Comparison of ENCODE assay signal across 8 cellular contexts in genomic region chr10:68074404-68074774, GRCh38. TPM values are rescaled to one million over a fixed set of nuclear protein-coding genes. Genes with fewer than 3 reads are reported as not detected.
DNase-seq lines count a peak whose midpoint lies in the region; ATAC-seq and TF ChIP-seq lines count a peak whose summit lies in the region.

No MANE protein-coding gene starts in this region.

- H3K27me3 ChIP-seq in AG04450 (ENCODE audit: control insufficient read depth, insufficient read depth, low read length), result no peaks in the 10 kb centered on the region
- no peaks in the 10 kb centered on the region for H3K27me3 ChIP-seq in adrenal gland
- H3K27me3 ChIP-seq in thoracic aorta (replicated peaks; ENCODE audit: insufficient read depth), result no peaks in the 10 kb centered on the region

- TF ChIP-seq CTCF in AG04450 (IDR thresholded peaks at IDR 0.05; ENCODE audit: low read depth, low read length) (no peak), adrenal gland (IDR thresholded peaks at IDR 0.05) (no peak), thoracic aorta (IDR thresholded peaks at IDR 0.05) (no peak)

- WGBS in adrenal gland, 4 donors, result 0 to 1% (median 0%) methylated on average over 10 to 20 of the region's 20 CpGs

- DNase-seq in AG04450 (ENCODE audit: low read depth, low spot score), result no peak
- DNase-seq in adrenal gland, result peak in 1 of 7 donors; percentile 63
- DNase-seq in left colon, result no peak
- DNase-seq in thoracic aorta (ENCODE audit: low spot score), result no peak
- no peak for DNase-seq in dedifferentiated amniotic fluid mesenchymal stem cell (ENCODE audit: extremely low spot score)
- no peak for DNase-seq in glomerular visceral epithelial cell (ENCODE audit: extremely low spot score)
- DNase-seq in HCEC 1CT, result no peak

- peaks cover 22 to 39% of the 10 kb centered on the region in 2 donors for H3K4me1 ChIP-seq in adrenal gland (replicated peaks in 1 of 2)
- H3K4me1 ChIP-seq in thoracic aorta (ENCODE audit: control insufficient read depth in 1 of 2, low read depth in 2 of 2), result peaks cover 28 to 36% of the 10 kb centered on the region in 2 donors

- H3K36me3 ChIP-seq in adrenal gland (replicated peaks in 1 of 2), result peaks cover 0 to 11% of the 10 kb centered on the region in 2 donors
- no peaks in the 10 kb centered on the region for H3K36me3 ChIP-seq in thoracic aorta

- ATAC-seq in HG03064 (IDR thresholded peaks at IDR 0.05; ENCODE audit: low read depth, unreplicated experiment), result peak; percentile 28
- ATAC-seq in left colon, result peak; percentile 58
- no peak for ATAC-seq in thoracic aorta (ENCODE audit: insufficient number of reproducible peaks, low FRiP score, low read depth)

- intact Hi-C loops in adrenal gland (cut with DNase I), result no loop called here
- intact Hi-C loops in left colon (cut with DNase I, micrococcal nuclease), result no loop called here

- peaks cover 4% of the 10 kb centered on the region; the same call in 1 of the 2 replicates for H3K9me3 ChIP-seq in AG04450 (ENCODE audit: control insufficient read depth, insufficient read depth, low read length)
- no peaks in the 10 kb centered on the region for H3K9me3 ChIP-seq in adrenal gland (replicated peaks in 1 of 3)
- no peaks in the 10 kb centered on the region for H3K9me3 ChIP-seq in thoracic aorta

- H3K27ac ChIP-seq in AG04450 (ENCODE audit: low read depth, low read length) (peak overlapping the region; percentile 97), adrenal gland (peak overlapping the region; percentile 98 to 100 (median 99)), thoracic aorta (peak overlapping the region; percentile 94 to 99)

- TF ChIP-seq POLR2A in adrenal gland (IDR thresholded peaks at IDR 0.05), result no peak

- CTCF ChIA-PET in AG04450 (lab: Charles Lee), result no interaction called here

- H3K4me3 ChIP-seq in AG04450 (ENCODE audit: low read depth, low read length) (peak overlapping the region; percentile 96), adrenal gland (peak overlapping the region; percentile 87 to 99 (median 98)), thoracic aorta (peak overlapping the region; percentile 93)

- POLR2A ChIA-PET in AG04450 (lab: Yijun Ruan, JAX), result interaction anchor here (0.6 to 1.1 kb wide), 2 partner anchors 21 to 257 kb away, joined by 4 to 6 read pairs; partner anchors contain the start of gene HNRNPH3

RNA-seq across cellular contexts. Expression of gene HERC4, which starts 0.7 kb away (rescaled TPM):
- polyA plus RNA-seq in AG04450 (2011; rRNA removed), result 40.1 and 59.1 TPM in 2 replicates
- polyA minus RNA-seq in AG04450 (2011; rRNA and poly(A)+ RNA removed), result 36.0 and 59.3 TPM in 2 replicates
- 10 to 100 TPM; 21.3 to 74.7 (median 54.1) TPM for total RNA-seq in adrenal gland
- polyA plus RNA-seq in adrenal gland, result 10 to 100 TPM; 33.0 to 46.7 (median 39.5) TPM
- 10 to 100 TPM; 51.0 to 63.9 TPM for total RNA-seq in left colon
- total RNA-seq in thoracic aorta, result 10 to 100 TPM; 60.2 to 83.7 TPM

RNA-seq across cellular contexts. Expression of gene MYPN, which starts 34.9 kb away (rescaled TPM):
- polyA plus RNA-seq in AG04450 (2011; rRNA removed) (2.6 and 2.9 TPM in 2 replicates), adrenal gland (under 1 TPM; 0.24 to 0.79 (median 0.34) TPM)
- polyA minus RNA-seq in AG04450 (2011; rRNA and poly(A)+ RNA removed), result 4.5 and 4.8 TPM in 2 replicates
- total RNA-seq in adrenal gland (1 to 10 TPM in 1 of 8 donors, under 1 TPM in 5, not detected in 2; 0.10 to 1.9 (median 0.28) TPM), left colon (1 to 10 TPM in 1 of 2 donors, under 1 TPM in 1; 0.12 to 2.1 TPM), thoracic aorta (not detected)
